ENCODE assay signal across 2 cellular contexts in the genomic region with DNA sequence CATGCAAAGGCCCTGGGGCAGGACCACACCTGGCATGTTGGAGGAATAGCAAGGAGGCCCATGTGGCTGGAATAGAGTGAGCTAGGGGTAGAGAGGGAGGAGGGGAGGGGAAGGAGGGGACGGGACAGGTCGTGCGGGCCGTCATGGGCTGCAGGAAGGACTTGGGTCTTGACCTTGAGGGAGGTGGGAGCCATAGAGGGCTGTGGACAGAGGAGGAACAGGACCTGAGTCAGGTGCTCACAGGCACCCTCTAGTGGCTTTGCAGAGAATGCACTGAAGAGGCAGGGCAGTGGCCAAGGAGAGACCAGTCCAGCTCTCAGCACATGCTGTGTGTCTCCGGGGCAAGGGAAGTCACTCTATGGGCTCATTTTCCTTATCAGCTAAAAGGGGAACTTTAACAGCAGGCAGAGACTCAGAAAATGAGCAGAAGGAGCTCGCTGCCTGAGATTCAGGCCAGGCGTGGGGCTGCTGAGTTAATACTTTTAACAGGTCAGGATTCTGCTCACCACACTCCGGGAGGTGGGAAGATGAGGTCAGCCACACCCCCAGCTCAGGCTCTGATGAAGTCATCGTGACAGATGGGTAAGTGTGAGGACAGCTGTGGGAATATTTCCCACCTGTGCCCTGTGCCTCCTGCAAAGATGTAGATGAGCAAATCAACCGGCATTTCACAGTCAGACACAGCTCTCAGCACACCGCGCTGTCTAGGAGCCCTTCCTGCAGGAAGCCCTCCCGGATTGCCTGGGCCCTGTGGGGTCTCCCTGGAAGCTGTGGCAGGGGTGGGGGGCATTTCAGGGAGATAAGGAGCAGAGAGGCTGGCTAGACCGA.
TF ChIP-seq lines count a peak whose summit lies in the region.

No MANE protein-coding gene starts in this region.

TF ChIP-seq in A549, 52 proteins besides CTCF, POLR2A, EP300 and RAD21 (continued from another document):
- TF ChIP-seq, protein P1, sequence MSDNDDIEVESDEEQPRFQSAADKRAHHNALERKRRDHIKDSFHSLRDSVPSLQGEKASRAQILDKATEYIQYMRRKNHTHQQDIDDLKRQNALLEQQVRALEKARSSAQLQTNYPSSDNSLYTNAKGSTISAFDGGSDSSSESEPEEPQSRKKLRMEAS (IDR thresholded peaks at IDR 0.05), result peak; percentile 49; the same call in 1 of the 2 replicates
- no peak for TF ChIP-seq MAFK (IDR thresholded peaks at IDR 0.05; ENCODE audit: partially characterized antibody)
- no peak for TF ChIP-seq PHF8 (IDR thresholded peaks at IDR 0.05; ENCODE audit: borderline replicate concordance, low read depth)
- TF ChIP-seq SREBF2 (IDR thresholded peaks at IDR 0.05), result no peak
- TF ChIP-seq HDAC2 (IDR thresholded peaks at IDR 0.05), result peak; percentile 93
- no peak for TF ChIP-seq NR3C1 (IDR thresholded peaks at IDR 0.05)
- no peak for TF ChIP-seq NFE2L2 (conservative IDR thresholded peaks at IDR 0.05; ENCODE audit: low read length)
- peak; percentile 68; the same call in 1 of the 2 replicates for TF ChIP-seq CHD4 (IDR thresholded peaks at IDR 0.05; ENCODE audit: borderline replicate concordance)
- TF ChIP-seq, protein P2, sequence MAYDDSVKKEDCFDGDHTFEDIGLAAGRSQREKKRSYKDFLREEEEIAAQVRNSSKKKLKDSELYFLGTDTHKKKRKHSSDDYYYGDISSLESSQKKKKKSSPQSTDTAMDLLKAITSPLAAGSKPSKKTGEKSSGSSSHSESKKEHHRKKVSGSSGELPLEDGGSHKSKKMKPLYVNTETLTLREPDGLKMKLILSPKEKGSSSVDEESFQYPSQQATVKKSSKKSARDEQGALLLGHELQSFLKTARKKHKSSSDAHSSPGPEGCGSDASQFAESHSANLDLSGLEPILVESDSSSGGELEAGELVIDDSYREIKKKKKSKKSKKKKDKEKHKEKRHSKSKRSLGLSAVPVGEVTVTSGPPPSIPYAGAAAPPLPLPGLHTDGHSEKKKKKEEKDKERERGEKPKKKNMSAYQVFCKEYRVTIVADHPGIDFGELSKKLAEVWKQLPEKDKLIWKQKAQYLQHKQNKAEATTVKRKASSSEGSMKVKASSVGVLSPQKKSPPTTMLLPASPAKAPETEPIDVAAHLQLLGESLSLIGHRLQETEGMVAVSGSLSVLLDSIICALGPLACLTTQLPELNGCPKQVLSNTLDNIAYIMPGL (CRISPR knock-in tag; IDR thresholded peaks at IDR 0.05; ENCODE audit: borderline replicate concordance), result no peak
- TF ChIP-seq HEYL (CRISPR knock-in tag; IDR thresholded peaks at IDR 0.05), result no peak
- TF ChIP-seq CHD2 (IDR thresholded peaks at IDR 0.05; ENCODE audit: low read length, partially characterized antibody), result no peak
- TF ChIP-seq, protein P3, sequence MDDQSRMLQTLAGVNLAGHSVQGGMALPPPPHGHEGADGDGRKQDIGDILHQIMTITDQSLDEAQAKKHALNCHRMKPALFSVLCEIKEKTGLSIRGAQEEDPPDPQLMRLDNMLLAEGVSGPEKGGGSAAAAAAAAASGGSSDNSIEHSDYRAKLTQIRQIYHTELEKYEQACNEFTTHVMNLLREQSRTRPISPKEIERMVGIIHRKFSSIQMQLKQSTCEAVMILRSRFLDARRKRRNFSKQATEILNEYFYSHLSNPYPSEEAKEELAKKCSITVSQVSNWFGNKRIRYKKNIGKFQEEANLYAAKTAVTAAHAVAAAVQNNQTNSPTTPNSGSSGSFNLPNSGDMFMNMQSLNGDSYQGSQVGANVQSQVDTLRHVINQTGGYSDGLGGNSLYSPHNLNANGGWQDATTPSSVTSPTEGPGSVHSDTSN (IDR thresholded peaks at IDR 0.05), result no peak
- TF ChIP-seq, protein P4, sequence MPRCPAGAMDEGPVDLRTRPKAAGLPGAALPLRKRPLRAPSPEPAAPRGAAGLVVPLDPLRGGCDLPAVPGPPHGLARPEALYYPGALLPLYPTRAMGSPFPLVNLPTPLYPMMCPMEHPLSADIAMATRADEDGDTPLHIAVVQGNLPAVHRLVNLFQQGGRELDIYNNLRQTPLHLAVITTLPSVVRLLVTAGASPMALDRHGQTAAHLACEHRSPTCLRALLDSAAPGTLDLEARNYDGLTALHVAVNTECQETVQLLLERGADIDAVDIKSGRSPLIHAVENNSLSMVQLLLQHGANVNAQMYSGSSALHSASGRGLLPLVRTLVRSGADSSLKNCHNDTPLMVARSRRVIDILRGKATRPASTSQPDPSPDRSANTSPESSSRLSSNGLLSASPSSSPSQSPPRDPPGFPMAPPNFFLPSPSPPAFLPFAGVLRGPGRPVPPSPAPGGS (IDR thresholded peaks at IDR 0.05), result no peak
- TF ChIP-seq RFX5 (IDR thresholded peaks at IDR 0.05), result no peak
- TF ChIP-seq KDM1A (IDR thresholded peaks at IDR 0.05; ENCODE audit: low read depth), result peak; percentile 99
- TF ChIP-seq, protein P5, sequence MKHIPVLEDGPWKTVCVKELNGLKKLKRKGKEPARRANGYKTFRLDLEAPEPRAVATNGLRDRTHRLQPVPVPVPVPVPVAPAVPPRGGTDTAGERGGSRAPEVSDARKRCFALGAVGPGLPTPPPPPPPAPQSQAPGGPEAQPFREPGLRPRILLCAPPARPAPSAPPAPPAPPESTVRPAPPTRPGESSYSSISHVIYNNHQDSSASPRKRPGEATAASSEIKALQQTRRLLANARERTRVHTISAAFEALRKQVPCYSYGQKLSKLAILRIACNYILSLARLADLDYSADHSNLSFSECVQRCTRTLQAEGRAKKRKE (CRISPR knock-in tag; IDR thresholded peaks at IDR 0.05; ENCODE audit: low read depth), result no peak
- TF ChIP-seq FOSL2 (IDR thresholded peaks at IDR 0.05), result no peak
- peak; percentile 4; the same call in 1 of the 2 replicates for TF ChIP-seq FOSL2 (CRISPR knock-in tag; IDR thresholded peaks at IDR 0.05)
- no peak for TF ChIP-seq POLR2AphosphoS2 (conservative IDR thresholded peaks at IDR 0.05; ENCODE audit: low read length)

TF ChIP-seq in WTC11, 78 proteins besides CTCF, POLR2A, EP300 and RAD21 (continued from another document):
- TF ChIP-seq, protein P6, sequence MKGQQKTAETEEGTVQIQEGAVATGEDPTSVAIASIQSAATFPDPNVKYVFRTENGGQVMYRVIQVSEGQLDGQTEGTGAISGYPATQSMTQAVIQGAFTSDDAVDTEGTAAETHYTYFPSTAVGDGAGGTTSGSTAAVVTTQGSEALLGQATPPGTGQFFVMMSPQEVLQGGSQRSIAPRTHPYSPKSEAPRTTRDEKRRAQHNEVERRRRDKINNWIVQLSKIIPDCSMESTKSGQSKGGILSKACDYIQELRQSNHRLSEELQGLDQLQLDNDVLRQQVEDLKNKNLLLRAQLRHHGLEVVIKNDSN (CRISPR knock-in tag; IDR thresholded peaks at IDR 0.05), result peak; percentile 37; the same call in 1 of the 2 replicates
- TF ChIP-seq ZBTB21 (CRISPR knock-in tag; IDR thresholded peaks at IDR 0.05; ENCODE audit: borderline replicate concordance), result no peak
- TF ChIP-seq, protein P7, sequence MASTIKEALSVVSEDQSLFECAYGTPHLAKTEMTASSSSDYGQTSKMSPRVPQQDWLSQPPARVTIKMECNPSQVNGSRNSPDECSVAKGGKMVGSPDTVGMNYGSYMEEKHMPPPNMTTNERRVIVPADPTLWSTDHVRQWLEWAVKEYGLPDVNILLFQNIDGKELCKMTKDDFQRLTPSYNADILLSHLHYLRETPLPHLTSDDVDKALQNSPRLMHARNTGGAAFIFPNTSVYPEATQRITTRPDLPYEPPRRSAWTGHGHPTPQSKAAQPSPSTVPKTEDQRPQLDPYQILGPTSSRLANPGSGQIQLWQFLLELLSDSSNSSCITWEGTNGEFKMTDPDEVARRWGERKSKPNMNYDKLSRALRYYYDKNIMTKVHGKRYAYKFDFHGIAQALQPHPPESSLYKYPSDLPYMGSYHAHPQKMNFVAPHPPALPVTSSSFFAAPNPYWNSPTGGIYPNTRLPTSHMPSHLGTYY (CRISPR knock-in tag; IDR thresholded peaks at IDR 0.05), result peak; percentile 83; the same call in 1 of the 2 replicates
- TF ChIP-seq GTF2I (CRISPR knock-in tag; conservative IDR thresholded peaks at IDR 0.05), result peak; percentile 100
- TF ChIP-seq ZNF396 (CRISPR knock-in tag; IDR thresholded peaks at IDR 0.05; ENCODE audit: borderline replicate concordance), result 0 out of 2 replicates have a peak, but pooled peaks have one; percentile 11
- TF ChIP-seq, protein P8, sequence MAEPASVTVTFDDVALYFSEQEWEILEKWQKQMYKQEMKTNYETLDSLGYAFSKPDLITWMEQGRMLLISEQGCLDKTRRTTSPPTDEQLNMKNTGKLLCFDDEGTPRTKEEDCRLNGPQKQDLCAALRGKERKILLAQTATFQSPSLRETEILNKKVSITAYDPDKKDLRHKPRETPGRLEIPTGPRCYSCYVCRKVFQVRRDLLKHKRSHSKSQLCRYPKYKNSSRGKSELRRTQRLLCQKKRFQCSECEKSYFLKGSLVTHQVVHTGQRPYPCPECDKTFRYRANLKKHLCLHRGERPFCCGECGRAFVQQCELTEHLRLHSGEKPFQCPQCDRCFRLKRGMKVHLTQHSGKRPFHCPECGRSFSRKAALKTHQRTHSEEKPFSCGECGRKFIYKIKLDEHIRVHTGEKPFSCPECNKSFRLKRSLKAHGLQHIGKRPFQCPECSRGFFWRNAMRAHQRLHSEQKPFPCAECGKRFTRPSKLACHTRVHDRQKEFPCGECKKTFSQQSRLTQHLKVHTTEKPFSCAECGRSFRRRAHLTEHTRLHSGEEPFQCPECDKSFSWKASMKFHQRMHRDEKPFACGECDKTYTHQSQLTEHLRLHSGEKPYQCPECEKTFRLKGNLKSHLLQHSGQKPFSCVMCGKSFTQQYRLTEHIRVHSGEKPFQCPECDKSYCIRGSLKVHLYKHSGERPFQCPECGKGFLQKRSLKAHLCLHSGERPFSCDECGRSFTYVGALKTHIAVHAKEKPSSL (CRISPR knock-in tag; conservative IDR thresholded peaks at IDR 0.05), result no peak
- TF ChIP-seq, protein P9, sequence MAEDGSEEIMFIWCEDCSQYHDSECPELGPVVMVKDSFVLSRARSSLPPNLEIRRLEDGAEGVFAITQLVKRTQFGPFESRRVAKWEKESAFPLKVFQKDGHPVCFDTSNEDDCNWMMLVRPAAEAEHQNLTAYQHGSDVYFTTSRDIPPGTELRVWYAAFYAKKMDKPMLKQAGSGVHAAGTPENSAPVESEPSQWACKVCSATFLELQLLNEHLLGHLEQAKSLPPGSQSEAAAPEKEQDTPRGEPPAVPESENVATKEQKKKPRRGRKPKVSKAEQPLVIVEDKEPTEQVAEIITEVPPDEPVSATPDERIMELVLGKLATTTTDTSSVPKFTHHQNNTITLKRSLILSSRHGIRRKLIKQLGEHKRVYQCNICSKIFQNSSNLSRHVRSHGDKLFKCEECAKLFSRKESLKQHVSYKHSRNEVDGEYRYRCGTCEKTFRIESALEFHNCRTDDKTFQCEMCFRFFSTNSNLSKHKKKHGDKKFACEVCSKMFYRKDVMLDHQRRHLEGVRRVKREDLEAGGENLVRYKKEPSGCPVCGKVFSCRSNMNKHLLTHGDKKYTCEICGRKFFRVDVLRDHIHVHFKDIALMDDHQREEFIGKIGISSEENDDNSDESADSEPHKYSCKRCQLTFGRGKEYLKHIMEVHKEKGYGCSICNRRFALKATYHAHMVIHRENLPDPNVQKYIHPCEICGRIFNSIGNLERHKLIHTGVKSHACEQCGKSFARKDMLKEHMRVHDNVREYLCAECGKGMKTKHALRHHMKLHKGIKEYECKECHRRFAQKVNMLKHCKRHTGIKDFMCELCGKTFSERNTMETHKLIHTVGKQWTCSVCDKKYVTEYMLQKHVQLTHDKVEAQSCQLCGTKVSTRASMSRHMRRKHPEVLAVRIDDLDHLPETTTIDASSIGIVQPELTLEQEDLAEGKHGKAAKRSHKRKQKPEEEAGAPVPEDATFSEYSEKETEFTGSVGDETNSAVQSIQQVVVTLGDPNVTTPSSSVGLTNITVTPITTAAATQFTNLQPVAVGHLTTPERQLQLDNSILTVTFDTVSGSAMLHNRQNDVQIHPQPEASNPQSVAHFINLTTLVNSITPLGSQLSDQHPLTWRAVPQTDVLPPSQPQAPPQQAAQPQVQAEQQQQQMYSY (CRISPR knock-in tag; IDR thresholded peaks at IDR 0.05), result no peak
- TF ChIP-seq, protein P1 (CRISPR knock-in tag; IDR thresholded peaks at IDR 0.05), result peak; percentile 44; the same call in 1 of the 2 replicates
- peak; percentile 51; the same call in 1 of the 2 replicates for TF ChIP-seq SP1 (CRISPR knock-in tag; conservative IDR thresholded peaks at IDR 0.05)
- TF ChIP-seq, protein P10, sequence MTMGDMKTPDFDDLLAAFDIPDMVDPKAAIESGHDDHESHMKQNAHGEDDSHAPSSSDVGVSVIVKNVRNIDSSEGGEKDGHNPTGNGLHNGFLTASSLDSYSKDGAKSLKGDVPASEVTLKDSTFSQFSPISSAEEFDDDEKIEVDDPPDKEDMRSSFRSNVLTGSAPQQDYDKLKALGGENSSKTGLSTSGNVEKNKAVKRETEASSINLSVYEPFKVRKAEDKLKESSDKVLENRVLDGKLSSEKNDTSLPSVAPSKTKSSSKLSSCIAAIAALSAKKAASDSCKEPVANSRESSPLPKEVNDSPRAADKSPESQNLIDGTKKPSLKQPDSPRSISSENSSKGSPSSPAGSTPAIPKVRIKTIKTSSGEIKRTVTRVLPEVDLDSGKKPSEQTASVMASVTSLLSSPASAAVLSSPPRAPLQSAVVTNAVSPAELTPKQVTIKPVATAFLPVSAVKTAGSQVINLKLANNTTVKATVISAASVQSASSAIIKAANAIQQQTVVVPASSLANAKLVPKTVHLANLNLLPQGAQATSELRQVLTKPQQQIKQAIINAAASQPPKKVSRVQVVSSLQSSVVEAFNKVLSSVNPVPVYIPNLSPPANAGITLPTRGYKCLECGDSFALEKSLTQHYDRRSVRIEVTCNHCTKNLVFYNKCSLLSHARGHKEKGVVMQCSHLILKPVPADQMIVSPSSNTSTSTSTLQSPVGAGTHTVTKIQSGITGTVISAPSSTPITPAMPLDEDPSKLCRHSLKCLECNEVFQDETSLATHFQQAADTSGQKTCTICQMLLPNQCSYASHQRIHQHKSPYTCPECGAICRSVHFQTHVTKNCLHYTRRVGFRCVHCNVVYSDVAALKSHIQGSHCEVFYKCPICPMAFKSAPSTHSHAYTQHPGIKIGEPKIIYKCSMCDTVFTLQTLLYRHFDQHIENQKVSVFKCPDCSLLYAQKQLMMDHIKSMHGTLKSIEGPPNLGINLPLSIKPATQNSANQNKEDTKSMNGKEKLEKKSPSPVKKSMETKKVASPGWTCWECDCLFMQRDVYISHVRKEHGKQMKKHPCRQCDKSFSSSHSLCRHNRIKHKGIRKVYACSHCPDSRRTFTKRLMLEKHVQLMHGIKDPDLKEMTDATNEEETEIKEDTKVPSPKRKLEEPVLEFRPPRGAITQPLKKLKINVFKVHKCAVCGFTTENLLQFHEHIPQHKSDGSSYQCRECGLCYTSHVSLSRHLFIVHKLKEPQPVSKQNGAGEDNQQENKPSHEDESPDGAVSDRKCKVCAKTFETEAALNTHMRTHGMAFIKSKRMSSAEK (CRISPR knock-in tag; IDR thresholded peaks at IDR 0.05; ENCODE audit: borderline replicate concordance), result no peak
- 0 out of 2 replicates have a peak, but pooled peaks have one; percentile 18 for TF ChIP-seq ZNF423 (CRISPR knock-in tag; IDR thresholded peaks at IDR 0.05)
